ENCODE assay signal across 1 cellular context in the genomic region with DNA sequence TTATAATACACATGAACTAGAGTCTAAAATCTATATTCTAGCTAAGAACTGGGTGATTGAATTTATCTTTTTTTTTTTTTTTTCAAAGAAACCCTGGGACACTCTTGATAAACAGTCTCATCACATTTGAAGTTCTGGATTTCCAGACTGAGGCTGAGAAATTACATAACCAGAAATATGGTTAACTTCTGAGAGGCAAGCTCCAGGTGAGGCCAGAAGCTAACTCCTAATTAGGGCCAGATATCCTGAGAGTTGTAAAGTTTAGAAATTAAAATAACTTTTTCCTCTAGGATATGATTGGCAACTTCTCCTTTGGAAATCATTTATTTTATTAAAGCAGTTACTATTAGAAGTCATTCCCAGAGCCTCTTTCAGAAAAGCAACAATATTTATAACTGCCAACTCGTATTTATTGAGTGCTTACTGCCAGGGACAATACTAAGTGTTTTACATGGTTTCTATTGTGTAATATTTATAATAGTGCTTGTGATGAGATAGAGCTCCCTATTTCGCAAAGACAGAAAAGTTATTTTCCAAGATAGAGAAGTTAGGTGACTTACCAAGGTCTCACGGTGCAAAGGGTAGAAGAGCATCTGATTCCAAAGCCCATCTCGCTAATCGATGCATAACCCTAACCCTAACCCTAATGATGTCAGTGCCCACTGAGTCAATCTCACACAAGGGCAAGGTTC.
TF ChIP-seq lines count a peak whose summit lies in the region.

No MANE protein-coding gene starts in this region.

TF ChIP-seq in HepG2, 621 proteins besides CTCF, POLR2A, EP300 and RAD21 (continued from another document and continues in another):
- TF ChIP-seq, protein P1, sequence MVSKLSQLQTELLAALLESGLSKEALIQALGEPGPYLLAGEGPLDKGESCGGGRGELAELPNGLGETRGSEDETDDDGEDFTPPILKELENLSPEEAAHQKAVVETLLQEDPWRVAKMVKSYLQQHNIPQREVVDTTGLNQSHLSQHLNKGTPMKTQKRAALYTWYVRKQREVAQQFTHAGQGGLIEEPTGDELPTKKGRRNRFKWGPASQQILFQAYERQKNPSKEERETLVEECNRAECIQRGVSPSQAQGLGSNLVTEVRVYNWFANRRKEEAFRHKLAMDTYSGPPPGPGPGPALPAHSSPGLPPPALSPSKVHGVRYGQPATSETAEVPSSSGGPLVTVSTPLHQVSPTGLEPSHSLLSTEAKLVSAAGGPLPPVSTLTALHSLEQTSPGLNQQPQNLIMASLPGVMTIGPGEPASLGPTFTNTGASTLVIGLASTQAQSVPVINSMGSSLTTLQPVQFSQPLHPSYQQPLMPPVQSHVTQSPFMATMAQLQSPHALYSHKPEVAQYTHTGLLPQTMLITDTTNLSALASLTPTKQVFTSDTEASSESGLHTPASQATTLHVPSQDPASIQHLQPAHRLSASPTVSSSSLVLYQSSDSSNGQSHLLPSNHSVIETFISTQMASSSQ (IDR thresholded peaks at IDR 0.05; ENCODE audit: low read depth): peak; percentile 85
- TF ChIP-seq, protein P1 (CRISPR knock-in tag; IDR thresholded peaks at IDR 0.05; ENCODE audit: borderline replicate concordance): peak; percentile 87; the same call in 1 of the 2 replicates
- TF ChIP-seq, protein P2, sequence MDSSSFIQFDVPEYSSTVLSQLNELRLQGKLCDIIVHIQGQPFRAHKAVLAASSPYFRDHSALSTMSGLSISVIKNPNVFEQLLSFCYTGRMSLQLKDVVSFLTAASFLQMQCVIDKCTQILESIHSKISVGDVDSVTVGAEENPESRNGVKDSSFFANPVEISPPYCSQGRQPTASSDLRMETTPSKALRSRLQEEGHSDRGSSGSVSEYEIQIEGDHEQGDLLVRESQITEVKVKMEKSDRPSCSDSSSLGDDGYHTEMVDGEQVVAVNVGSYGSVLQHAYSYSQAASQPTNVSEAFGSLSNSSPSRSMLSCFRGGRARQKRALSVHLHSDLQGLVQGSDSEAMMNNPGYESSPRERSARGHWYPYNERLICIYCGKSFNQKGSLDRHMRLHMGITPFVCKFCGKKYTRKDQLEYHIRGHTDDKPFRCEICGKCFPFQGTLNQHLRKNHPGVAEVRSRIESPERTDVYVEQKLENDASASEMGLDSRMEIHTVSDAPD (CRISPR knock-in tag; IDR thresholded peaks at IDR 0.05): 0 out of 2 replicates have a peak, but pooled peaks have one; percentile 72
- TF ChIP-seq, protein P3, sequence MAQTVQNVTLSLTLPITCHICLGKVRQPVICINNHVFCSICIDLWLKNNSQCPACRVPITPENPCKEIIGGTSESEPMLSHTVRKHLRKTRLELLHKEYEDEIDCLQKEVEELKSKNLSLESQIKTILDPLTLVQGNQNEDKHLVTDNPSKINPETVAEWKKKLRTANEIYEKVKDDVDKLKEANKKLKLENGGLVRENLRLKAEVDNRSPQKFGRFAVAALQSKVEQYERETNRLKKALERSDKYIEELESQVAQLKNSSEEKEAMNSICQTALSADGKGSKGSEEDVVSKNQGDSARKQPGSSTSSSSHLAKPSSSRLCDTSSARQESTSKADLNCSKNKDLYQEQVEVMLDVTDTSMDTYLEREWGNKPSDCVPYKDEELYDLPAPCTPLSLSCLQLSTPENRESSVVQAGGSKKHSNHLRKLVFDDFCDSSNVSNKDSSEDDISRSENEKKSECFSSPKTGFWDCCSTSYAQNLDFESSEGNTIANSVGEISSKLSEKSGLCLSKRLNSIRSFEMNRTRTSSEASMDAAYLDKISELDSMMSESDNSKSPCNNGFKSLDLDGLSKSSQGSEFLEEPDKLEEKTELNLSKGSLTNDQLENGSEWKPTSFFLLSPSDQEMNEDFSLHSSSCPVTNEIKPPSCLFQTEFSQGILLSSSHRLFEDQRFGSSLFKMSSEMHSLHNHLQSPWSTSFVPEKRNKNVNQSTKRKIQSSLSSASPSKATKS (CRISPR knock-in tag; IDR thresholded peaks at IDR 0.05): peak; percentile 32; the same call in 1 of the 2 replicates
- TF ChIP-seq RORA (CRISPR knock-in tag; IDR thresholded peaks at IDR 0.05) (peak; percentile 97), HDAC2 (CRISPR knock-in tag; IDR thresholded peaks at IDR 0.05) (peak; percentile 98), TRIM24 (CRISPR knock-in tag; IDR thresholded peaks at IDR 0.05) (peak; percentile 77; the same call in 1 of the 2 replicates), ZNF567 (CRISPR knock-in tag; IDR thresholded peaks at IDR 0.05; ENCODE audit: borderline replicate concordance) (no peak), ISL2 (CRISPR knock-in tag; IDR thresholded peaks at IDR 0.05) (peak; percentile 98), ZZZ3 (CRISPR knock-in tag; IDR thresholded peaks at IDR 0.05; ENCODE audit: borderline replicate concordance) (no peak), ZNF543 (CRISPR knock-in tag; IDR thresholded peaks at IDR 0.05) (no peak), TCF12 (IDR thresholded peaks at IDR 0.05) (no peak), TCF12 (CRISPR knock-in tag; IDR thresholded peaks at IDR 0.05) (peak; percentile 92; the same call in 1 of the 2 replicates), BORCS8-MEF2B (CRISPR knock-in tag; IDR thresholded peaks at IDR 0.05) (no peak), HNRNPL (IDR thresholded peaks at IDR 0.05; ENCODE audit: low read depth, low read length) (no peak), ZNF614 (CRISPR knock-in tag; IDR thresholded peaks at IDR 0.05; ENCODE audit: borderline replicate concordance) (0 out of 2 replicates have a peak, but pooled peaks have one; percentile 51), ZEB1 (IDR thresholded peaks at IDR 0.05; ENCODE audit: insufficient replicate concordance, low read depth) (peak; percentile 86), ZNF557 (CRISPR knock-in tag; IDR thresholded peaks at IDR 0.05) (no peak), KDM6A (CRISPR knock-in tag; IDR thresholded peaks at IDR 0.05; ENCODE audit: low read depth) (peak; percentile 98), NFRKB (IDR thresholded peaks at IDR 0.05) (no peak)
- TF ChIP-seq, protein P4, sequence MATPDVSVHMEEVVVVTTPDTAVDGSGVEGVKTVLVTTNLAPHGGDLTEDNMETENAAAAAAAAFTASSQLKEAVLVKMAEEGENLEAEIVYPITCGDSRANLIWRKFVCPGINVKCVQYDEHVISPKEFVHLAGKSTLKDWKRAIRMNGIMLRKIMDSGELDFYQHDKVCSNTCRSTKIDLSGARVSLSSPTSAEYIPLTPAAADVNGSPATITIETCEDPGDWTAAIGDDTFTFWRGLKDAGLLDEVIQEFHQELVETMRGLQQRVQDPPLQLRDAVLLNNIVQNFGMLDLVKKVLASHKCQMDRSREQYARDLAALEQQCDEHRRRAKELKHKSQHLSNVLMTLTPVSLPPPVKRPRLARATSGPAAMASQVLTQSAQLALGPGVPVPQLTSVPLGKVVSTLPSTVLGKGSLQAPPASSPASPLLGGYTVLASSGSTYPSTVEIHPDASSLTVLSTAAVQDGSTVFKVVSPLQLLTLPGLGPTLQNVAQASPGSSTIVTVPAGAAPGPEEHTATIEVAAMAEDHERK (CRISPR knock-in tag; IDR thresholded peaks at IDR 0.05; ENCODE audit: low read depth): no peak
- TF ChIP-seq, protein P5, sequence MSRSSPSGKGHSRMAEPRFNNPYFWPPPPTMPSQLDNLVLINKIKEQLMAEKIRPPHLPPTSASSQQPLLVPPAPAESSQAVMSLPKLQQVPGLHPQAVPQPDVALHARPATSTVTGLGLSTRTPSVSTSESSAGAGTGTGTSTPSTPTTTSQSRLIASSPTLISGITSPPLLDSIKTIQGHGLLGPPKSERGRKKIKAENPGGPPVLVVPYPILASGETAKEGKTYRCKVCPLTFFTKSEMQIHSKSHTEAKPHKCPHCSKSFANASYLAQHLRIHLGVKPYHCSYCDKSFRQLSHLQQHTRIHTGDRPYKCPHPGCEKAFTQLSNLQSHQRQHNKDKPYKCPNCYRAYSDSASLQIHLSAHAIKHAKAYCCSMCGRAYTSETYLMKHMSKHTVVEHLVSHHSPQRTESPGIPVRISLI (CRISPR knock-in tag; IDR thresholded peaks at IDR 0.05; ENCODE audit: borderline replicate concordance): no peak; the same call in 1 of the 2 replicates
- TF ChIP-seq, protein P6, sequence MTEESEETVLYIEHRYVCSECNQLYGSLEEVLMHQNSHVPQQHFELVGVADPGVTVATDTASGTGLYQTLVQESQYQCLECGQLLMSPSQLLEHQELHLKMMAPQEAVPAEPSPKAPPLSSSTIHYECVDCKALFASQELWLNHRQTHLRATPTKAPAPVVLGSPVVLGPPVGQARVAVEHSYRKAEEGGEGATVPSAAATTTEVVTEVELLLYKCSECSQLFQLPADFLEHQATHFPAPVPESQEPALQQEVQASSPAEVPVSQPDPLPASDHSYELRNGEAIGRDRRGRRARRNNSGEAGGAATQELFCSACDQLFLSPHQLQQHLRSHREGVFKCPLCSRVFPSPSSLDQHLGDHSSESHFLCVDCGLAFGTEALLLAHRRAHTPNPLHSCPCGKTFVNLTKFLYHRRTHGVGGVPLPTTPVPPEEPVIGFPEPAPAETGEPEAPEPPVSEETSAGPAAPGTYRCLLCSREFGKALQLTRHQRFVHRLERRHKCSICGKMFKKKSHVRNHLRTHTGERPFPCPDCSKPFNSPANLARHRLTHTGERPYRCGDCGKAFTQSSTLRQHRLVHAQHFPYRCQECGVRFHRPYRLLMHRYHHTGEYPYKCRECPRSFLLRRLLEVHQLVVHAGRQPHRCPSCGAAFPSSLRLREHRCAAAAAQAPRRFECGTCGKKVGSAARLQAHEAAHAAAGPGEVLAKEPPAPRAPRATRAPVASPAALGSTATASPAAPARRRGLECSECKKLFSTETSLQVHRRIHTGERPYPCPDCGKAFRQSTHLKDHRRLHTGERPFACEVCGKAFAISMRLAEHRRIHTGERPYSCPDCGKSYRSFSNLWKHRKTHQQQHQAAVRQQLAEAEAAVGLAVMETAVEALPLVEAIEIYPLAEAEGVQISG (CRISPR knock-in tag; IDR thresholded peaks at IDR 0.05): peak; percentile 67
- TF ChIP-seq, protein P7, sequence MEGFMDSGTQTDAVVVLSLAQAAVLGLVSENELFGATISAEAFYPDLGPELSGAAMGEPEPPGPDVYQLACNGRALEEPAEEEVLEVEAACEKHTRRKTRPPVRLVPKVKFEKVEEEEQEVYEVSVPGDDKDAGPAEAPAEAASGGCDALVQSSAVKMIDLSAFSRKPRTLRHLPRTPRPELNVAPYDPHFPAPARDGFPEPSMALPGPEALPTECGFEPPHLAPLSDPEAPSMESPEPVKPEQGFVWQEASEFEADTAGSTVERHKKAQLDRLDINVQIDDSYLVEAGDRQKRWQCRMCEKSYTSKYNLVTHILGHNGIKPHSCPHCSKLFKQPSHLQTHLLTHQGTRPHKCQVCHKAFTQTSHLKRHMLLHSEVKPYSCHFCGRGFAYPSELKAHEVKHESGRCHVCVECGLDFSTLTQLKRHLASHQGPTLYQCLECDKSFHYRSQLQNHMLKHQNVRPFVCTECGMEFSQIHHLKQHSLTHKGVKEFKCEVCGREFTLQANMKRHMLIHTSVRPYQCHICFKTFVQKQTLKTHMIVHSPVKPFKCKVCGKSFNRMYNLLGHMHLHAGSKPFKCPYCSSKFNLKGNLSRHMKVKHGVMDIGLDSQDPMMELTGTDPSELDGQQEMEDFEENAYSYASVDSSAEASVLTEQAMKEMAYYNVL (CRISPR knock-in tag; IDR thresholded peaks at IDR 0.05; ENCODE audit: borderline replicate concordance): peak; percentile 89; the same call in 1 of the 2 replicates
- TF ChIP-seq, protein P8, sequence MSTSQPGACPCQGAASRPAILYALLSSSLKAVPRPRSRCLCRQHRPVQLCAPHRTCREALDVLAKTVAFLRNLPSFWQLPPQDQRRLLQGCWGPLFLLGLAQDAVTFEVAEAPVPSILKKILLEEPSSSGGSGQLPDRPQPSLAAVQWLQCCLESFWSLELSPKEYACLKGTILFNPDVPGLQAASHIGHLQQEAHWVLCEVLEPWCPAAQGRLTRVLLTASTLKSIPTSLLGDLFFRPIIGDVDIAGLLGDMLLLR (CRISPR knock-in tag; IDR thresholded peaks at IDR 0.05): no peak
- TF ChIP-seq, protein P9, sequence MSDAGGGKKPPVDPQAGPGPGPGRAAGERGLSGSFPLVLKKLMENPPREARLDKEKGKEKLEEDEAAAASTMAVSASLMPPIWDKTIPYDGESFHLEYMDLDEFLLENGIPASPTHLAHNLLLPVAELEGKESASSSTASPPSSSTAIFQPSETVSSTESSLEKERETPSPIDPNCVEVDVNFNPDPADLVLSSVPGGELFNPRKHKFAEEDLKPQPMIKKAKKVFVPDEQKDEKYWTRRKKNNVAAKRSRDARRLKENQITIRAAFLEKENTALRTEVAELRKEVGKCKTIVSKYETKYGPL (CRISPR knock-in tag; IDR thresholded peaks at IDR 0.05): no peak
- TF ChIP-seq, protein P10, sequence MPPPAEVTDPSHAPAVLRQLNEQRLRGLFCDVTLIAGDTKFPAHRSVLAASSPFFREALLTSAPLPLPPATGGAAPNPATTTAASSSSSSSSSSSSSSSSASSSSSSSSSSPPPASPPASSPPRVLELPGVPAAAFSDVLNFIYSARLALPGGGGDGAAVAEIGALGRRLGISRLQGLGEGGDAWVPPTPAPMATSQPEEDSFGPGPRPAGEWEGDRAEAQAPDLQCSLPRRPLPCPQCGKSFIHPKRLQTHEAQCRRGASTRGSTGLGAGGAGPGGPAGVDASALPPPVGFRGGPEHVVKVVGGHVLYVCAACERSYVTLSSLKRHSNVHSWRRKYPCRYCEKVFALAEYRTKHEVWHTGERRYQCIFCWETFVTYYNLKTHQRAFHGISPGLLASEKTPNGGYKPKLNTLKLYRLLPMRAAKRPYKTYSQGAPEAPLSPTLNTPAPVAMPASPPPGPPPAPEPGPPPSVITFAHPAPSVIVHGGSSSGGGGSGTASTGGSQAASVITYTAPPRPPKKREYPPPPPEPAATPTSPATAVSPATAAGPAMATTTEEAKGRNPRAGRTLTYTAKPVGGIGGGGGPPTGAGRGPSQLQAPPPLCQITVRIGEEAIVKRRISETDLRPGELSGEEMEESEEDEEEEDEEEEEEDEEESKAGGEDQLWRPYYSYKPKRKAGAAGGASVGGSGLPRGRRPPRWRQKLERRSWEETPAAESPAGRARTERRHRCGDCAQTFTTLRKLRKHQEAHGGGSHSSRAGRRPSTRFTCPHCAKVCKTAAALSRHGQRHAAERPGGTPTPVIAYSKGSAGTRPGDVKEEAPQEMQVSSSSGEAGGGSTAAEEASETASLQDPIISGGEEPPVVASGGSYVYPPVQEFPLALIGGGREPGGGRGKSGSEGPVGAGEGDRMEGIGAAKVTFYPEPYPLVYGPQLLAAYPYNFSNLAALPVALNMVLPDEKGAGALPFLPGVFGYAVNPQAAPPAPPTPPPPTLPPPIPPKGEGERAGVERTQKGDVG (CRISPR knock-in tag; IDR thresholded peaks at IDR 0.05; ENCODE audit: borderline replicate concordance): no peak
